8 cellular contexts compared by ENCODE assay signal in genomic region chr4:70734168-70734954, GRCh38. TPM values are rescaled to one million over a fixed set of nuclear protein-coding genes. Genes with fewer than 3 reads are reported as not detected.
A peak's percentile ranks its signal among the peaks of the same experiment; 100 is the strongest.
DNase-seq lines count a peak whose midpoint lies in the region; ATAC-seq and TF ChIP-seq lines count a peak whose summit lies in the region.

No MANE protein-coding gene starts in this region.

- H3K4me3 Mint-ChIP-seq in CD4-positive, CD25-positive, alpha-beta regulatory T cell = peak overlapping the region; percentile 59 to 91 (median 66)

- H3K4me1 Mint-ChIP-seq in CD4-positive, CD25-positive, alpha-beta regulatory T cell = peaks cover 18 to 38% (median 25%) of the 10 kb centered on the region in 4 donors

- H3K36me3 ChIP-seq in CD4-positive, CD25-positive, alpha-beta regulatory T cell (ENCODE audit: control insufficient read depth, insufficient read depth, low read length) = no peaks in the 10 kb centered on the region
- H3K36me3 ChIP-seq in lung (ENCODE audit: control insufficient read depth in 2 of 2, insufficient read depth in 2 of 2, low read length in 2 of 2) (no peaks in the 10 kb centered on the region), transverse colon (no peaks in the 10 kb centered on the region)

- no peaks in the 10 kb centered on the region for H3K9me3 Mint-ChIP-seq in CD4-positive, CD25-positive, alpha-beta regulatory T cell

- H3K27me3 ChIP-seq in CD4-positive, CD25-positive, alpha-beta regulatory T cell (ENCODE audit: control insufficient read depth, insufficient read depth, low read length) = no peaks in the 10 kb centered on the region
- H3K27me3 ChIP-seq in lung (ENCODE audit: control insufficient read depth, insufficient read depth) = no peaks in the 10 kb centered on the region
- H3K27me3 ChIP-seq in transverse colon = no peaks in the 10 kb centered on the region

- no peak for TF ChIP-seq POLR2A in transverse colon (IDR thresholded peaks at IDR 0.05)

- no peaks in the 10 kb centered on the region for H3K9me3 ChIP-seq in CD4-positive, CD25-positive, alpha-beta regulatory T cell (ENCODE audit: control insufficient read depth in 2 of 2, low read length in 2 of 2)
- H3K9me3 ChIP-seq in lung (ENCODE audit: control insufficient read depth in 2 of 2, insufficient read depth in 1 of 2, low read length in 1 of 2) (no peaks in the 10 kb centered on the region), transverse colon (no peaks in the 10 kb centered on the region)

- peaks cover 33% of the 10 kb centered on the region for H3K4me1 ChIP-seq in CD4-positive, CD25-positive, alpha-beta regulatory T cell (ENCODE audit: control insufficient read depth, insufficient read depth, low read length, poor library complexity, severe bottlenecking)
- H3K4me1 ChIP-seq in lung (ENCODE audit: control insufficient read depth in 2 of 2, insufficient read depth in 2 of 2, low read length in 2 of 2) (peaks cover 0 to 3% of the 10 kb centered on the region in 2 donors), transverse colon (peaks cover 6 to 42% (median 12%) of the 10 kb centered on the region in 4 donors)

- H3K27me3 Mint-ChIP-seq in CD4-positive, CD25-positive, alpha-beta regulatory T cell = no peaks in the 10 kb centered on the region

- in situ Hi-C loops in transverse colon (cut with MboI; ENCODE audit: low pct_ligation_motif_present in 1 of 4, low pct_unique_long_range_greater_than_20kb in 1 of 4, low sequenced_read_pairs in 3 of 4) = no loop called here

- intact Hi-C loops in transverse colon (cut with DNase I; ENCODE audit: low total_unique reads) = no loop called here

- no peak for TF ChIP-seq EP300 in transverse colon (IDR thresholded peaks at IDR 0.05; ENCODE audit: low read depth)

- WGBS in lung, 2 donors = 0 to 1% methylated on average over 5 of the region's 5 CpGs
- 0 to 3% methylated on average over 4 to 5 of the region's 5 CpGs for WGBS in transverse colon (ENCODE audit: low coverage in 1 of 2), 2 donors

- H3K4me3 ChIP-seq in CD4-positive, CD25-positive, alpha-beta regulatory T cell (ENCODE audit: low read depth, low read length) = peak overlapping the region; percentile 83
- H3K4me3 ChIP-seq in choroid plexus epithelial cell (ENCODE audit: low read depth, low read length) (peak overlapping the region; percentile 45), lung (peak overlapping the region; percentile 21), transverse colon (peak overlapping the region; percentile 0 to 55 (median 29))

- ATAC-seq in CD4-positive, CD25-positive, alpha-beta regulatory T cell (ENCODE audit: low read depth in 2 of 2) = peak; percentile 92 to 93
- ATAC-seq in GM18909 (IDR thresholded peaks at IDR 0.05; ENCODE audit: poor library complexity, unreplicated experiment) = peak; percentile 90
- peak; percentile 94 for ATAC-seq in HG03097 (IDR thresholded peaks at IDR 0.05; ENCODE audit: low FRiP score, unreplicated experiment)
- peak; percentile 82 for ATAC-seq in lung (ENCODE audit: insufficient read depth, low FRiP score)

- DNase-seq in CD4-positive, CD25-positive, alpha-beta regulatory T cell = peak in 2 of 3 donors; percentile 60 to 82
- DNase-seq in RPMI8226 (peak; percentile 76), choroid plexus epithelial cell (ENCODE audit: low read depth) (peak; percentile 68), lung (ENCODE audit: low spot score) (no peak), transverse colon (peak; percentile 26), NCI-H524 treated with DMSO at 0.1 percent for 48 hours (lab: John Stamatoyannopoulos, UW) (no peak)

- TF ChIP-seq CTCF in choroid plexus epithelial cell (conservative IDR thresholded peaks at IDR 0.05; ENCODE audit: low read depth, low read length) = no peak
- TF ChIP-seq CTCF in lung (IDR thresholded peaks at IDR 0.05; ENCODE audit: control extremely low read depth, extremely low read depth) = no peak
- no peak for TF ChIP-seq CTCF in transverse colon (IDR thresholded peaks at IDR 0.05)

- peak overlapping the region; percentile 65 for H3K27ac ChIP-seq in CD4-positive, CD25-positive, alpha-beta regulatory T cell (ENCODE audit: insufficient read depth, low read length, poor library complexity, severe bottlenecking)
- H3K27ac ChIP-seq in lung (ENCODE audit: low read depth in 1 of 2, low read length in 1 of 2) = peak overlapping the region; percentile 73 to 84
- H3K27ac ChIP-seq in transverse colon = peak overlapping the region; percentile 79 to 90 (median 83)

- peak overlapping the region; percentile 69 to 96 (median 79) for H3K27ac Mint-ChIP-seq in CD4-positive, CD25-positive, alpha-beta regulatory T cell

- H3K36me3 Mint-ChIP-seq in CD4-positive, CD25-positive, alpha-beta regulatory T cell = no peaks in the 10 kb centered on the region

RNA-seq across cellular contexts. Expression of gene RUFY3, which starts 12.6 kb away (rescaled TPM):
- total RNA-seq in CD4-positive, CD25-positive, alpha-beta regulatory T cell = 14.9 TPM
- polyA plus RNA-seq in CD4-positive, CD25-positive, alpha-beta regulatory T cell = 1 to 10 TPM in 3 of 4 donors, under 1 TPM in 1; 0.79 to 1.9 (median 1.4) TPM
- total RNA-seq in lung (100 to 1,000 TPM in 1 of 2 donors, 10 to 100 TPM in 1; 61.5 to 122 TPM), transverse colon (10 to 100 TPM; 39.6 to 93.9 (median 50.8) TPM)
- 10 to 100 TPM; 17.2 to 25.0 TPM for polyA plus RNA-seq in lung

RNA-seq across cellular contexts. Expression of gene UTP3, which starts 46.0 kb away (rescaled TPM):
- 17.5 TPM for total RNA-seq in CD4-positive, CD25-positive, alpha-beta regulatory T cell
- polyA plus RNA-seq in CD4-positive, CD25-positive, alpha-beta regulatory T cell = 10 to 100 TPM in 3 of 4 donors, 1 to 10 TPM in 1; 8.8 to 13.7 (median 12.1) TPM
- total RNA-seq in lung = 10 to 100 TPM; 20.1 to 25.8 TPM
- polyA plus RNA-seq in lung = 10 to 100 TPM; 30.5 to 32.0 TPM
- 10 to 100 TPM in 3 of 4 donors, 1 to 10 TPM in 1; 3.7 to 23.1 (median 19.4) TPM for total RNA-seq in transverse colon

Comparison
In these comparisons a context has a peak if more than half of its experiments do, and no peak if none do; other contexts are left out.
1. DNase-seq: peak in CD4-positive, CD25-positive, alpha-beta regulatory T cell (2 of 3), RPMI8226 (single experiment), choroid plexus epithelial cell (single experiment) and transverse colon (single experiment); none in lung (single experiment) and NCI-H524 treated with DMSO at 0.1 percent for 48 hours (single experiment).
2. H3K4me3 ChIP-seq: peak in every context shown above with its lines; median percentile 83 in CD4-positive, CD25-positive, alpha-beta regulatory T cell; 45 in choroid plexus epithelial cell; 29 in transverse colon; 21 in lung.
3. Peak in every context shown above with its lines, with median percentiles within 50 percentile points of each other: ATAC-seq and H3K27ac ChIP-seq.